ENCODE assay signal across 19 cellular contexts in genomic region chr11:27231519-27231918, GRCh38.
"Had no signal": no experiment of that assay in that cellular context is flagged by ENCODE, and none has a peak within 500 bp of the region (broad histone marks: within the 10 kb centered on the region; RNA-seq: fewer than 3 reads in every experiment).

No MANE protein-coding gene starts in this region.

- H3K27ac Mint-ChIP-seq: activated naive CD4-positive, alpha-beta T cell treated with anti-CD3 and anti-CD28 coated beads for 36 hours; activated naive CD8-positive, alpha-beta T cell treated with anti-CD3 and anti-CD28 coated beads, Interleukin-2, amount 50 U/mL, for 24 hours; activated T-helper 2 cell treated with anti-CD3 and anti-CD28 coated beads, Interferon-gamma antibody, Interleukin-2, Interleukin-4, amounts not matched to agents 10 μg/mL and 5 μg/mL and 100 μg/mL, durations not matched to agents 14 hours and 24 hours and 36 hours; progenitor cell of endocrine pancreas; stimulated activated naive CD8-positive, alpha-beta T cell treated with anti-CD3 and anti-CD28 coated beads, Interleukin-15, amount 100 ng/mL, for 72 hours had no signal

- H3K4me1 Mint-ChIP-seq: activated naive CD8-positive, alpha-beta T cell treated with anti-CD3 and anti-CD28 coated beads, Interleukin-2, amount 50 U/mL, for 24 hours; stimulated activated naive CD8-positive, alpha-beta T cell treated with anti-CD3 and anti-CD28 coated beads, Interleukin-15, amount 100 ng/mL, for 72 hours had no signal

- H3K4me3 Mint-ChIP-seq: activated naive CD4-positive, alpha-beta T cell treated with anti-CD3 and anti-CD28 coated beads for 36 hours; activated naive CD8-positive, alpha-beta T cell treated with anti-CD3 and anti-CD28 coated beads, Interleukin-2, amount 50 U/mL, for 24 hours; naive thymus-derived CD4-positive, alpha-beta T cell; stimulated activated naive CD8-positive, alpha-beta T cell treated with anti-CD3 and anti-CD28 coated beads, Interleukin-15, amount 100 ng/mL, for 72 hours had no signal

- H3K9me3 ChIP-seq: ascending aorta, gastrocnemius medialis, heart left ventricle, lower lobe of right lung, right lobe of liver, testis, upper lobe of left lung had no signal

- H3K27ac ChIP-seq: ascending aorta, gastrocnemius medialis, lower lobe of right lung, right lobe of liver, testis, upper lobe of left lung had no signal

- H3K27me3 ChIP-seq: ascending aorta, gastrocnemius medialis, heart left ventricle, right lobe of liver, testis, upper lobe of left lung had no signal

- H3K9me3 Mint-ChIP-seq: activated naive CD4-positive, alpha-beta T cell treated with anti-CD3 and anti-CD28 coated beads for 36 hours; activated naive CD8-positive, alpha-beta T cell treated with anti-CD3 and anti-CD28 coated beads, Interleukin-2, amount 50 U/mL, for 24 hours; activated T-helper 2 cell treated with anti-CD3 and anti-CD28 coated beads, Interferon-gamma antibody, Interleukin-2, Interleukin-4, amounts not matched to agents 10 μg/mL and 5 μg/mL and 100 μg/mL, durations not matched to agents 14 hours and 24 hours and 36 hours; stimulated activated naive CD8-positive, alpha-beta T cell treated with anti-CD3 and anti-CD28 coated beads, Interleukin-15, amount 100 ng/mL, for 72 hours had no signal

- ATAC-seq: activated CD4-positive, CD25-positive, alpha-beta regulatory T cell treated with anti-CD3 and anti-CD28 coated beads, Interleukin-2, amount 50 U/mL, for 24 hours; activated naive CD8-positive, alpha-beta T cell treated with anti-CD3 and anti-CD28 coated beads, Interleukin-2, amount 50 U/mL, for 24 hours; gastrocnemius medialis; left cardiac atrium; lower lobe of right lung; naive thymus-derived CD4-positive, alpha-beta T cell; right lobe of liver; stimulated activated naive CD8-positive, alpha-beta T cell treated with anti-CD3 and anti-CD28 coated beads, Interleukin-15, amount 100 ng/mL, for 72 hours had no signal

- H3K36me3 ChIP-seq: ascending aorta, gastrocnemius medialis, heart left ventricle, lower lobe of right lung, right lobe of liver, upper lobe of left lung had no signal

- H3K27me3 Mint-ChIP-seq: progenitor cell of endocrine pancreas had no signal

- H3K4me3 ChIP-seq: ascending aorta, gastrocnemius medialis, heart left ventricle, lower lobe of right lung, right lobe of liver, testis, upper lobe of left lung had no signal

- DNase-seq: activated naive CD4-positive, alpha-beta T cell treated with anti-CD3 and anti-CD28 coated beads for 36 hours; activated naive CD8-positive, alpha-beta T cell treated with anti-CD3 and anti-CD28 coated beads, Interleukin-2, amount 50 U/mL, for 24 hours; activated T-cell treated with anti-CD3 and anti-CD28 coated beads, Interleukin-2, amount 50 U/mL, for 1 hour; gastrocnemius medialis; heart left ventricle; left cardiac atrium; lower lobe of right lung; naive thymus-derived CD4-positive, alpha-beta T cell; nucleus accumbens; right lobe of liver; stimulated activated naive CD8-positive, alpha-beta T cell treated with anti-CD3 and anti-CD28 coated beads, Interleukin-15, amount 100 ng/mL, for 72 hours; T-helper 2 cell; testis; upper lobe of left lung had no signal

- H3K4me1 ChIP-seq: ascending aorta, lower lobe of right lung, right lobe of liver, upper lobe of left lung had no signal

- H3K36me3 Mint-ChIP-seq: naive thymus-derived CD4-positive, alpha-beta T cell had no signal

- FAIRE-seq: TTC549 had no signal
